Comparison of ENCODE assay signal across 9 cellular contexts in the genomic region with DNA sequence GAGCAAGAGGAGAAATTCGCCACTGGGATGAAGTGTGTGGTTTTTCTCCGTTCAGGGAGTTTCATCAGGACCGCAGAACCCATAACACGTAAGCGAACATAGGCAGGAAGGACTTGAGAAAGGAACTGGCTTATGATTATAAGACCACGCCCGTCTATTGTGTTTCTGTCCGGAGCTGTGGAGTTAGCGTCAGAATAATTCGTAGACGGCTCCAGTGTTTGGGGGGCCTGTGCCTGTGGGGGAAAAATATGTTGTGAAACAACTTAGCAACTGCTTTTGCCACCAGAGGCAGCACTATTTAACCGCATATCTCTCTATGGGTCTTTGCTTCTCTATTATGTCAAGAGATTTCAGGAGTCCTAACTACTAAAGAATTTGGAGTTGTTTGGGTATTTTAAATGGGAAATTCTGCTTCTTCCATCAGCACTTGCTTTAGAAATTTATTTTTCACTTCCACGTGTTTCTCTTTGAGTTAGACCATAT. TPM values are rescaled to one million over a fixed set of nuclear protein-coding genes. Genes with fewer than 3 reads are reported as not detected.
DNase-seq lines count a peak whose midpoint lies in the region; ATAC-seq and TF ChIP-seq lines count a peak whose summit lies in the region.
"Had no signal": no experiment of that assay in that cellular context is flagged by ENCODE, and none has a peak within 500 bp of the region (broad histone marks: within the 10 kb centered on the region; RNA-seq: fewer than 3 reads in every experiment).

No MANE protein-coding gene starts in this region.

- H3K27ac ChIP-seq in WERI-Rb-1 = no peak overlapping the region

- no peaks in the 10 kb centered on the region for H3K36me3 Mint-ChIP-seq in activated T-cell treated with anti-CD3 and anti-CD28 coated beads, Interleukin-2, amount 50 U/mL, for 4 hours (ENCODE audit: insufficient read depth)
- H3K36me3 Mint-ChIP-seq in effector memory CD8-positive, alpha-beta T cell (ENCODE audit: insufficient read depth) = no peaks in the 10 kb centered on the region
- H3K36me3 Mint-ChIP-seq in type B pancreatic cell = no peaks in the 10 kb centered on the region

- H3K9me3 ChIP-seq in WERI-Rb-1 (ENCODE audit: severe bottlenecking) = peaks cover 6% of the 10 kb centered on the region

- peak; percentile 23 for TF ChIP-seq CTCF in type B pancreatic cell (conservative IDR thresholded peaks at IDR 0.05)
- no peak for TF ChIP-seq CTCF in WERI-Rb-1 (IDR thresholded peaks at IDR 0.05; ENCODE audit: low read depth, low read length)

- DNase-seq in activated T-cell treated with anti-CD3 and anti-CD28 coated beads, Interleukin-2, amount 50 U/mL, for 4 hours = no peak
- no peak for DNase-seq in activated T-cell treated with anti-CD3 and anti-CD28 coated beads, Interleukin-2, amount 50 U/mL, for 1 hour
- no peak for DNase-seq in effector memory CD8-positive, alpha-beta T cell
- DNase-seq in lung microvascular endothelial cell (ENCODE audit: low read depth in 2 of 2) (peak; percentile 97 to 100), type B pancreatic cell (ENCODE audit: extremely low spot score, unreplicated experiment) (no peak), WERI-Rb-1 (no peak), NOMO-1 treated with DMSO at 0.1 percent for 48 hours (lab: John Stamatoyannopoulos, UW; ENCODE audit: unreplicated experiment) (no peak)

- H3K27me3 Mint-ChIP-seq in activated T-cell treated with anti-CD3 and anti-CD28 coated beads, Interleukin-2, amount 50 U/mL, for 4 hours (ENCODE audit: low read depth) = peaks cover 18% of the 10 kb centered on the region
- peaks cover 30 to 34% of the 10 kb centered on the region in 2 donors for H3K27me3 Mint-ChIP-seq in effector memory CD8-positive, alpha-beta T cell
- H3K27me3 Mint-ChIP-seq in type B pancreatic cell = peaks cover 66% of the 10 kb centered on the region

- H3K36me3 ChIP-seq in WERI-Rb-1 = no peaks in the 10 kb centered on the region

- peaks cover 65% of the 10 kb centered on the region for H3K27me3 ChIP-seq in WERI-Rb-1 (ENCODE audit: insufficient read depth, low read depth, severe bottlenecking)

- peak in 1 of 2 donors; percentile 24 for ATAC-seq in activated T-cell treated with anti-CD3 and anti-CD28 coated beads, Interleukin-2, amount 50 U/mL, for 4 hours
- ATAC-seq in effector memory CD8-positive, alpha-beta T cell (replicated peaks) = no peak
- ATAC-seq in GM18498 (IDR thresholded peaks at IDR 0.05; ENCODE audit: unreplicated experiment) = no peak
- ATAC-seq: K562 had no signal

- peaks cover 9% of the 10 kb centered on the region for H3K4me1 Mint-ChIP-seq in activated T-cell treated with anti-CD3 and anti-CD28 coated beads, Interleukin-2, amount 50 U/mL, for 4 hours (ENCODE audit: low read depth)
- no peaks in the 10 kb centered on the region for H3K4me1 Mint-ChIP-seq in effector memory CD8-positive, alpha-beta T cell (ENCODE audit: low read depth in 2 of 2)
- H3K4me1 Mint-ChIP-seq in type B pancreatic cell (ENCODE audit: unreplicated experiment) = no peaks in the 10 kb centered on the region

- H3K4me3 ChIP-seq in WERI-Rb-1 (ENCODE audit: low read depth, low read length) = no peak overlapping the region
- H3K4me3 ChIP-seq: K562 had no signal

- H3K4me3 Mint-ChIP-seq in activated T-cell treated with anti-CD3 and anti-CD28 coated beads, Interleukin-2, amount 50 U/mL, for 4 hours = peak overlapping the region; percentile 64
- peak overlapping the region; percentile 50 to 59 for H3K4me3 Mint-ChIP-seq in effector memory CD8-positive, alpha-beta T cell
- H3K4me3 Mint-ChIP-seq in type B pancreatic cell = peak overlapping the region; percentile 76

- H3K9me3 Mint-ChIP-seq in activated T-cell treated with anti-CD3 and anti-CD28 coated beads, Interleukin-2, amount 50 U/mL, for 4 hours = peaks cover under 1% of the 10 kb centered on the region
- no peaks in the 10 kb centered on the region for H3K9me3 Mint-ChIP-seq in effector memory CD8-positive, alpha-beta T cell
- H3K9me3 Mint-ChIP-seq in type B pancreatic cell = no peaks in the 10 kb centered on the region

- H3K27ac Mint-ChIP-seq in effector memory CD8-positive, alpha-beta T cell = no peak overlapping the region
- H3K27ac Mint-ChIP-seq in type B pancreatic cell = no peak overlapping the region

RNA-seq across cellular contexts. Expression of a gene that starts 0.5 kb away (rescaled TPM):
- total RNA-seq in activated T-cell treated with anti-CD3 and anti-CD28 coated beads, Interleukin-2, amount 50 U/mL, for 4 hours = under 1 TPM in 1 of 3 donors, not detected in 2; 0.10 TPM
- total RNA-seq in lung microvascular endothelial cell (90.1 and 121 TPM in 2 replicates), type B pancreatic cell (ENCODE audit: low replicate concordance) (0.34 and 0.62 TPM in 2 replicates)
- total RNA-seq: K562 had no signal

RNA-seq across cellular contexts. Expression of a gene that starts 48.7 kb away (rescaled TPM):
- total RNA-seq in activated T-cell treated with anti-CD3 and anti-CD28 coated beads, Interleukin-2, amount 50 U/mL, for 4 hours = not detected
- under 0.01 TPM in 2 replicates for total RNA-seq in lung microvascular endothelial cell
- 11.0 and 31.8 TPM in 2 replicates for total RNA-seq in type B pancreatic cell (ENCODE audit: low replicate concordance)
- total RNA-seq: K562 had no signal

Comparison
In these comparisons a context has a peak if more than half of its experiments do, and no peak if none do; other contexts are left out.
1. DNase-seq: peak in lung microvascular endothelial cell (2 of 2); none in activated T-cell treated with anti-CD3 and anti-CD28 coated beads, Interleukin-2, amount 50 U/mL, for 4 hours (single experiment), activated T-cell treated with anti-CD3 and anti-CD28 coated beads, Interleukin-2, amount 50 U/mL, for 1 hour (single experiment), effector memory CD8-positive, alpha-beta T cell (0 of 3), type B pancreatic cell (single experiment), WERI-Rb-1 (single experiment) and NOMO-1 treated with DMSO at 0.1 percent for 48 hours (single experiment).
2. RNA of a gene that starts 0.5 kb away (total RNA-seq): 90.1 to 121 TPM in lung microvascular endothelial cell; 0.34 to 0.62 TPM in type B pancreatic cell and 0.10 TPM in activated T-cell treated with anti-CD3 and anti-CD28 coated beads, Interleukin-2, amount 50 U/mL, for 4 hours; every median in the first group is over 10 times any median in the second.
3. RNA of a gene that starts 48.7 kb away (total RNA-seq): 11.0 to 31.8 TPM in type B pancreatic cell; not detected in activated T-cell treated with anti-CD3 and anti-CD28 coated beads, Interleukin-2, amount 50 U/mL, for 4 hours and under 0.01 TPM in lung microvascular endothelial cell; every median in the first group is over 10 times any median in the second.
4. Peak in every context shown above with its lines, with median percentiles within 50 percentile points of each other: H3K4me3 Mint-ChIP-seq.